ENCODE assay signal across 20 cellular contexts in the genomic region with DNA sequence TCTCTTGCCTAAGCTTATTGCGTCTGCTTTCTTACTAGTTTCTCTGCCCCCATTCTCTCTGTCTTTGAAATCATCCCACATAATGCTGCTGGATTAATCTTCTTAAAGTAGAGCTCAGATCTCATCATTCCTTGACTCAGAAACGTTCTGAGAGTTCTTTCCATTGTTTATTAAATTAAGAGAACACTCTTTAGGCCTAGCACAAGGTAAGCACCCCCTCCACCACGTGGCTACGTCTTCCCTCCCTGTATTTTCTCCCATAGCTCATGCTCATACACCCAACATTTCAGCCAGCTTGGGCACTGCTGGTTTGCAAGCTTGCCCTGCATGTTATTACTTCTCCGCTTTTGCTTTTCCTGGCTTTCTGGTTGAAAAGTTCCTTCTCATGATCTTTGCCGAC. TPM values are rescaled to one million over a fixed set of nuclear protein-coding genes. Genes with fewer than 3 reads are reported as not detected.
A peak's percentile ranks its signal among the peaks of the same experiment; 100 is the strongest.
DNase-seq lines count a peak whose midpoint lies in the region; ATAC-seq and TF ChIP-seq lines count a peak whose summit lies in the region.
"Had no signal": no experiment of that assay in that cellular context is flagged by ENCODE, and none has a peak within 500 bp of the region (broad histone marks: within the 10 kb centered on the region; RNA-seq: fewer than 3 reads in every experiment).

No MANE protein-coding gene starts in this region.

- ATAC-seq in DND-41 (ENCODE audit: insufficient read depth, low read depth) (no peak), GM21528 (IDR thresholded peaks at IDR 0.05; ENCODE audit: low FRiP score, unreplicated experiment) (no peak)
- ATAC-seq: GM12878, HCT116 had no signal

- TF ChIP-seq CTCF in DND-41 (IDR thresholded peaks at IDR 0.05; ENCODE audit: borderline replicate concordance, extremely low read depth, low read length, poor library complexity, severe bottlenecking) (no peak), testis (IDR thresholded peaks at IDR 0.05) (no peak)

- DNase-seq in DND-41 (no peak), NCI-H82 treated with DMSO at 0.1 percent for 48 hours (lab: John Stamatoyannopoulos, UW; ENCODE audit: unreplicated experiment) (peak; percentile 96), head of caudate nucleus (peak in 36 of 42 donors; percentile 14 to 77 (median 46)), testis (no peak)
- DNase-seq in activated effector memory CD4-positive, alpha-beta T cell treated with Interleukin-2 at 50 U/mL for 16 hours = no peak
- DNase-seq: AML-193; BE2C; CD4-positive, alpha-beta T cell; CD8-positive, alpha-beta memory T cell; DMS153; EL; GDM1; GOT3; H9 had no signal

- H3K36me3 ChIP-seq in DND-41 (ENCODE audit: insufficient read depth, low read length) (no peaks in the 10 kb centered on the region), testis (ENCODE audit: low read depth, missing control alignments) (no peaks in the 10 kb centered on the region)
- H3K36me3 ChIP-seq: BE2C; BLaER1 treated with 17β-estradiol and CSF1 and Interleukin-3, amounts not matched to agents 10 nM and 100 nM had no signal

- H2AFZ ChIP-seq in DND-41 (ENCODE audit: low read depth, low read length) = 0 out of 2 replicates have a peak overlapping the region, but pooled peaks have one; percentile 35

- TF ChIP-seq POLR2A in testis (IDR thresholded peaks at IDR 0.05) = no peak

- WGBS in testis, 2 donors = 76 to 77% methylated on average over 6 of the region's 6 CpGs

- H3K27me3 ChIP-seq in DND-41 (ENCODE audit: insufficient read depth, low read length, poor library complexity) (no peaks in the 10 kb centered on the region), testis (no peaks in the 10 kb centered on the region)
- H3K27me3 ChIP-seq: BE2C; BLaER1 treated with 17β-estradiol and CSF1 and Interleukin-3, amounts not matched to agents 10 nM and 100 nM had no signal

- H4K20me1 ChIP-seq in DND-41 (ENCODE audit: insufficient read depth, low read length) = no peaks in the 10 kb centered on the region
- H4K20me1 ChIP-seq: BLaER1 treated with 17β-estradiol and CSF1 and Interleukin-3, amounts not matched to agents 10 nM and 100 nM had no signal

- intact Hi-C loops in head of caudate nucleus (cut with DNase I) = no loop called here
- intact Hi-C loops in testis (cut with DNase I; ENCODE audit: low total_unique reads) = no loop called here

- H3K4me1 ChIP-seq in DND-41 (ENCODE audit: insufficient read depth, low read length) (no peaks in the 10 kb centered on the region), testis (no peaks in the 10 kb centered on the region)
- H3K4me1 ChIP-seq: BE2C had no signal

- no peak overlapping the region for H3K9ac ChIP-seq in DND-41 (ENCODE audit: low read depth, low read length)
- H3K9ac ChIP-seq: BLaER1 treated with 17β-estradiol and CSF1 and Interleukin-3, amounts not matched to agents 10 nM and 100 nM had no signal

- H3K4me3 ChIP-seq in DND-41 (ENCODE audit: low read depth in 1 of 2, low read length in 2 of 2) (no peak overlapping the region), testis (no peak overlapping the region)
- H3K4me3 ChIP-seq: BLaER1 treated with 17β-estradiol and CSF1 and Interleukin-3, amounts not matched to agents 10 nM and 100 nM; GM12878 had no signal

- H3K9me3 ChIP-seq in DND-41 (ENCODE audit: insufficient read depth, low read length, severe bottlenecking) = no peaks in the 10 kb centered on the region
- no peaks in the 10 kb centered on the region for H3K9me3 ChIP-seq in testis
- H3K9me3 ChIP-seq: BE2C had no signal

- no peak overlapping the region for H3K4me2 ChIP-seq in DND-41 (ENCODE audit: insufficient read depth, low read length)
- H3K4me2 ChIP-seq: BLaER1 treated with 17β-estradiol and CSF1 and Interleukin-3, amounts not matched to agents 10 nM and 100 nM had no signal

- no peaks in the 10 kb centered on the region for H3K79me2 ChIP-seq in DND-41 (ENCODE audit: insufficient read depth, low read length)

- H3K27ac ChIP-seq in DND-41 (ENCODE audit: low read length) (no peak overlapping the region), testis (no peak overlapping the region)
- H3K27ac ChIP-seq: BLaER1 treated with 17β-estradiol and CSF1 and Interleukin-3, amounts not matched to agents 10 nM and 100 nM had no signal

RNA-seq across cellular contexts. Expression of a gene that starts 26.4 kb away (rescaled TPM):
- total RNA-seq in testis = 1 to 10 TPM; 3.5 to 4.1 TPM
- polyA plus RNA-seq in testis (ENCODE audit: insufficient read depth, low read depth, low replicate concordance) = 5.0 TPM
- total RNA-seq: A172; CD4-positive, alpha-beta T cell; CD8-positive, alpha-beta memory T cell had no signal
- polyA plus RNA-seq: CD14-positive monocyte; CD8-positive, alpha-beta memory T cell had no signal

Comparison
In these comparisons a context has a peak if more than half of its experiments do, and no peak if none do; other contexts are left out.
1. DNase-seq: peak in NCI-H82 treated with DMSO at 0.1 percent for 48 hours (single experiment) and head of caudate nucleus (36 of 42); none in DND-41 (single experiment), activated effector memory CD4-positive, alpha-beta T cell treated with Interleukin-2 at 50 U/mL for 16 hours (single experiment) and testis (single experiment).